Comparison of ENCODE assay signal across 36 cellular contexts in genomic region chr2:172705352-172705751, GRCh38. TPM values are rescaled to one million over a fixed set of nuclear protein-coding genes. Genes with fewer than 3 reads are reported as not detected.
"Had no signal": no experiment of that assay in that cellular context is flagged by ENCODE, and none has a peak within 500 bp of the region (broad histone marks: within the 10 kb centered on the region; RNA-seq: fewer than 3 reads in every experiment).

No MANE protein-coding gene starts in this region.

- H3K4me2 ChIP-seq: KMS-11 had no signal

- H3K9me3 ChIP-seq: MG63 had no signal

- H3K27ac ChIP-seq: KMS-11 had no signal

- H3K36me3 ChIP-seq: MG63 had no signal

- H3K27me3 ChIP-seq: MG63 had no signal

- H3K4me3 ChIP-seq: MG63 had no signal

- DNase-seq: Karpas-422, Kasumi-1, KG1, MG63, MM.1S, MV-4-11, NCI-H1048, NCI-H1092, NCI-H1092 treated with DMSO at 0.1 percent for 48 hours, NCI-H1105, NCI-H1105 treated with DMSO at 0.1 percent for 48 hours, NCI-H1417, NCI-H1417 treated with DMSO at 0.1 percent for 48 hours, NCI-H1436, NCI-H1436 treated with DMSO at 0.1 percent for 48 hours, NCI-H146, NCI-H1694, NCI-H1694 treated with DMSO at 0.1 percent for 48 hours, NCI-H187, NCI-H187 treated with DMSO at 0.1 percent for 48 hours, NCI-H1930, NCI-H2029, NCI-H2029 treated with DMSO at 0.1 percent for 48 hours, NCI-H2081, NCI-H2081 treated with DMSO at 0.1 percent for 48 hours, NCI-H2107, NCI-H2171, NCI-H2171 treated with DMSO at 0.1 percent for 48 hours, NCI-H2227 treated with DMSO at 0.1 percent for 48 hours, NCI-H226, NCI-H345, NCI-H446, NCI-H446 treated with DMSO at 0.1 percent for 48 hours, NCI-H510A had no signal

- H3K9ac ChIP-seq: KMS-11 had no signal

RNA-seq across cellular contexts. Expression of gene RAPGEF4, which starts 30.3 kb away (rescaled TPM):
- total RNA-seq: MCF 10A had no signal
